ENCODE assay signal across 13 cellular contexts in the genomic region with DNA sequence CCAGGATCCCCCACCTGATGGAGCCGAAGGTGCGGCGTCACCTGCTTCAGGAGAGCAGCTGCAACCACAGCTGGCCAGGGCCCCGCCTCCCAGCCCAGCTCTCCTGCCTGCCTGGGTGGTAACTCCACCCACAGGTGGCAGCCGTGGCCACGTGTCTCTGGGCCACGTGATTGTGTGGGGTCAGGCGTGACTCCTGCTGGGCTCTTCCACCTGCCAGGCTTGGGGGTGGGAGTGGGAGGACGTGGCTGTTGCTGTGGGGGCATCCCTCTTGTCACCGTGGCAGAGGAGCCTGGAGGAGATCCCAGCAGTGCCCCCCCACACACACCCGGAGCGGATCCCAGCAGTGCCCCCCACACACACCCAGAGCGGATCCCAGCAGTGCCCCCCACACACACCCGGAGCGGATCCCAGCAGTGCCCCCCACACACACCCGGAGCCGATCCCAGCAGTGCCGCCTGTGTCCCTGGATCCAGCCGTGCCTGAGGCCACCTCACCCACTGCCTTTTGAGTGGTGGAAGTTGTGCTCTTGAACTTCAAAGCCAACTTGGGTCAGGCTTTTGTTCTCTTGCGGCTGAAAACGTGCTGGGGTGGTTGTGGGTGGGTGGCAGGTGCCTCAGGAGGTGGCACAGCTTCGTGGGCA. TPM values are rescaled to one million over a fixed set of nuclear protein-coding genes. Genes with fewer than 3 reads are reported as not detected.
DNase-seq lines count a peak whose midpoint lies in the region; ATAC-seq, FAIRE-seq and TF ChIP-seq lines count a peak whose summit lies in the region.
"Had no signal": no experiment of that assay in that cellular context is flagged by ENCODE, and none has a peak within 500 bp of the region (broad histone marks: within the 10 kb centered on the region; RNA-seq: fewer than 3 reads in every experiment).

No MANE protein-coding gene starts in this region.

- no peak for DNase-seq in stimulated activated naive CD8-positive, alpha-beta T cell treated with anti-CD3 and anti-CD28 coated beads, Interleukin-15, amount 100 ng/mL, for 72 hours
- no peak for DNase-seq in stimulated activated naive CD8-positive, alpha-beta T cell treated with anti-CD3 and anti-CD28 coated beads, Interleukin-15, Interleukin-2, amounts not matched to agents 100 U/mL and 50 U/mL, for 24 hours
- DNase-seq in NCI-H345 treated with DMSO at 0.1 percent for 48 hours (lab: John Stamatoyannopoulos, UW; ENCODE audit: unreplicated experiment) (peak; percentile 55), colonic mucosa (peak; percentile 32), urothelium cell line (ENCODE audit: low spot score) (no peak), cortex of kidney (lab: John Stamatoyannopoulos, UW) (no peak), cerebellum (ENCODE audit: low spot score) (no peak)
- DNase-seq: naive B cell, NCI-H1105 had no signal

- TF ChIP-seq CTCF in colonic mucosa (IDR thresholded peaks at IDR 0.05): no peak

- H3K27me3 ChIP-seq in colonic mucosa: peaks cover 7% of the 10 kb centered on the region
- H3K27me3 ChIP-seq: ascending aorta had no signal

- H3K4me3 ChIP-seq in colonic mucosa: no peak overlapping the region
- H3K4me3 ChIP-seq: ascending aorta, tibial artery had no signal

- FAIRE-seq in urothelium cell line (lab: Jason Lieb, UNC): peak; percentile 50

- H3K27ac Mint-ChIP-seq in stimulated activated naive CD8-positive, alpha-beta T cell treated with anti-CD3 and anti-CD28 coated beads, Interleukin-15, amount 100 ng/mL, for 72 hours: no peak overlapping the region

- peaks cover 47% of the 10 kb centered on the region for H3K27me3 Mint-ChIP-seq in stimulated activated naive CD8-positive, alpha-beta T cell treated with anti-CD3 and anti-CD28 coated beads, Interleukin-15, amount 100 ng/mL, for 72 hours

- H3K9me3 Mint-ChIP-seq in stimulated activated naive CD8-positive, alpha-beta T cell treated with anti-CD3 and anti-CD28 coated beads, Interleukin-15, amount 100 ng/mL, for 72 hours: no peaks in the 10 kb centered on the region
- H3K9me3 Mint-ChIP-seq: naive B cell had no signal

- no peaks in the 10 kb centered on the region for H3K4me1 ChIP-seq in colonic mucosa

- H3K27ac ChIP-seq in colonic mucosa: no peak overlapping the region
- H3K27ac ChIP-seq: ascending aorta, tibial artery had no signal

- H3K9ac ChIP-seq in colonic mucosa (ENCODE audit: low read depth in 2 of 2, low read length in 2 of 2): no peak overlapping the region

- peak; percentile 37 for ATAC-seq in stimulated activated naive CD8-positive, alpha-beta T cell treated with anti-CD3 and anti-CD28 coated beads, Interleukin-15, amount 100 ng/mL, for 72 hours
- no peak for ATAC-seq in stimulated activated naive CD8-positive, alpha-beta T cell treated with anti-CD3 and anti-CD28 coated beads, Interleukin-15, Interleukin-2, amounts not matched to agents 100 U/mL and 50 U/mL, for 24 hours
- no peak for ATAC-seq in GM18870 (IDR thresholded peaks at IDR 0.05; ENCODE audit: unreplicated experiment)

- H3K4me1 Mint-ChIP-seq in stimulated activated naive CD8-positive, alpha-beta T cell treated with anti-CD3 and anti-CD28 coated beads, Interleukin-15, amount 100 ng/mL, for 72 hours: peaks cover 34% of the 10 kb centered on the region

- intact Hi-C loops in colonic mucosa (cut with DNase I): no loop called here

- no peaks in the 10 kb centered on the region for H3K36me3 ChIP-seq in colonic mucosa
- H3K36me3 ChIP-seq: ascending aorta, tibial artery had no signal

- peak overlapping the region in 1 of 2 donors; percentile 58 for H3K4me3 Mint-ChIP-seq in stimulated activated naive CD8-positive, alpha-beta T cell treated with anti-CD3 and anti-CD28 coated beads, Interleukin-15, amount 100 ng/mL, for 72 hours
- H3K4me3 Mint-ChIP-seq: naive B cell had no signal

- no peaks in the 10 kb centered on the region for H3K9me3 ChIP-seq in colonic mucosa
- H3K9me3 ChIP-seq: ascending aorta, Caco-2, tibial artery had no signal

RNA-seq across cellular contexts. Expression of gene POFUT2, which starts 32.2 kb away (rescaled TPM):
- total RNA-seq in colonic mucosa (10 to 100 TPM; 23.8 to 31.6 TPM), cerebellum (14.2 TPM)

Comparison
In these comparisons a context has a peak if more than half of its experiments do, and no peak if none do; other contexts are left out.
1. DNase-seq: peak in NCI-H345 treated with DMSO at 0.1 percent for 48 hours (single experiment) and colonic mucosa (single experiment); none in stimulated activated naive CD8-positive, alpha-beta T cell treated with anti-CD3 and anti-CD28 coated beads, Interleukin-15, amount 100 ng/mL, for 72 hours (0 of 2), stimulated activated naive CD8-positive, alpha-beta T cell treated with anti-CD3 and anti-CD28 coated beads, Interleukin-15, Interleukin-2, amounts not matched to agents 100 U/mL and 50 U/mL, for 24 hours (single experiment), urothelium cell line (single experiment), cortex of kidney (single experiment) and cerebellum (single experiment).